In the genomic region with DNA sequence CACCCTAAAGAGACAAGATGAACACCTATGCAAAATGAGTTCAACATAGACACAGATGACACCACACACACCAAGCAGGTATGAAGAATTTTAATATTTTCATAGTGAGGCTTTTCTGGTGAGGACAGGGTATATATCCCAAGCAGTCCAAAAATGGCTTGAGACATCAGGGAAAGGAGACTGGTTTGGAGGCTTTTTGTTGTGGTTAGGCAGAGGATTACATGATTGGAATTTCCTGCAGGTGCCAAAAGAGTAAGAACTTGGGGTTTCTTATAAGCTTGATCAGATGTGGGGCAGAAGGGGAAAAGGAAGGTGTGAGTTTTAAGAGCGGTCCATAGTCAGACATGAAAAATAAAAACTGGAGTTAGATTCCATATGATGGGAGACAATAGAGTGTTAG, we compare ENCODE assay signal across 29 cellular contexts.
"Had no signal": no experiment of that assay in that cellular context is flagged by ENCODE, and none has a peak within 500 bp of the region (broad histone marks: within the 10 kb centered on the region; RNA-seq: fewer than 3 reads in every experiment).

No MANE protein-coding gene starts in this region.

- H3K4me3 Mint-ChIP-seq: natural killer cell; nephron; neural progenitor cell; stimulated activated effector memory CD8-positive, alpha-beta T cell treated with anti-CD3 and anti-CD28 coated beads, Interleukin-12 subunit alpha, Interleukin-12 subunit beta, amount 100 ng/mL, for 72 hours; stimulated activated naive B cell treated with anti-CD40 and anti-IgM and Interleukin-4, amounts not matched to agents 10 μg/mL and 1 μg/mL and 100 μg/mL, for 72 hours; stimulated activated naive CD8-positive, alpha-beta T cell treated with anti-CD3 and anti-CD28 coated beads, Interleukin-15, Interleukin-2, amounts not matched to agents 100 ng/mL and 50 ng/mL, for 24 hours; type B pancreatic cell had no signal

- H3K4me3 ChIP-seq: neural progenitor cell, ovary, psoas muscle, right lobe of liver, sigmoid colon, stomach, suprapubic skin, testis, tibial artery, transverse colon, upper lobe of right lung, uterus had no signal

- H3K79me2 ChIP-seq: parathyroid adenoma had no signal

- H3K27ac ChIP-seq: neural progenitor cell, ovary, parathyroid adenoma, psoas muscle, right lobe of liver, sigmoid colon, stomach, suprapubic skin, testis, tibial artery, transverse colon, upper lobe of right lung, uterus had no signal

- H3K27ac Mint-ChIP-seq: natural killer cell; nephron; neural progenitor cell; progenitor cell of endocrine pancreas; stimulated activated effector memory CD8-positive, alpha-beta T cell treated with anti-CD3 and anti-CD28 coated beads, Interleukin-12 subunit alpha, Interleukin-12 subunit beta, amount 100 ng/mL, for 72 hours; stimulated activated naive B cell treated with anti-CD40 and anti-IgM and Interleukin-4, amounts not matched to agents 10 μg/mL and 1 μg/mL and 100 μg/mL, for 72 hours; stimulated activated naive CD8-positive, alpha-beta T cell treated with anti-CD3 and anti-CD28 coated beads, Interleukin-15, Interleukin-2, amounts not matched to agents 100 ng/mL and 50 ng/mL, for 24 hours; type B pancreatic cell had no signal

- ATAC-seq: natural killer cell; psoas muscle; right cardiac atrium; right lobe of liver; stimulated activated effector memory CD8-positive, alpha-beta T cell treated with anti-CD3 and anti-CD28 coated beads, Interleukin-12 subunit alpha, Interleukin-12 subunit beta, amount 100 ng/mL, for 72 hours; stimulated activated naive B cell treated with anti-CD40 and anti-IgM and Interleukin-4, amounts not matched to agents 10 μg/mL and 1 μg/mL and 100 μg/mL, for 72 hours; upper lobe of right lung had no signal

- H3K4me1 Mint-ChIP-seq: natural killer cell; nephron; neural progenitor cell; stimulated activated effector memory CD8-positive, alpha-beta T cell treated with anti-CD3 and anti-CD28 coated beads, Interleukin-12 subunit alpha, Interleukin-12 subunit beta, amount 100 ng/mL, for 72 hours; stimulated activated naive B cell treated with anti-CD40 and anti-IgM and Interleukin-4, amounts not matched to agents 10 μg/mL and 1 μg/mL and 100 μg/mL, for 72 hours had no signal

- FAIRE-seq: small intestine had no signal

- H3K9ac ChIP-seq: neural progenitor cell, parathyroid adenoma had no signal

- DNase-seq: natural killer cell; occipital lobe; ovary; posterior cingulate gyrus; psoas muscle; right cardiac atrium; right lobe of liver; sigmoid colon; small intestine; stimulated activated CD4-positive, alpha-beta T cell treated with anti-CD3 and anti-CD28 coated beads, Interleukin-15, amount 100 ng/mL, for 24 hours; stimulated activated CD4-positive, alpha-beta T cell treated with anti-CD3 and anti-CD28 coated beads, Interleukin-2, amount 100 ng/mL, for 24 hours; stimulated activated CD4-positive, alpha-beta T cell treated with anti-CD3 and anti-CD28 coated beads, Interleukin-2, amount 100 ng/mL, for 48 hours; stimulated activated CD4-positive, alpha-beta T cell treated with anti-CD3 and anti-CD28 coated beads, Interleukin-4, amount 100 ng/mL, for 24 hours; stimulated activated naive B cell treated with anti-CD40 and anti-IgM and Interleukin-4, amounts not matched to agents 10 μg/mL and 1 μg/mL and 100 μg/mL, for 72 hours; stimulated activated naive CD4-positive, alpha-beta T cell treated with Interleukin-2 at 50 U/mL for 16 hours; stomach; testis; tibial artery; transverse colon; upper lobe of right lung; uterus had no signal

- H3K4me2 ChIP-seq: neural progenitor cell had no signal

- H3K9me3 Mint-ChIP-seq: nephron; neural progenitor cell; stimulated activated effector memory CD8-positive, alpha-beta T cell treated with anti-CD3 and anti-CD28 coated beads, Interleukin-12 subunit alpha, Interleukin-12 subunit beta, amount 100 ng/mL, for 72 hours; stimulated activated naive B cell treated with anti-CD40 and anti-IgM and Interleukin-4, amounts not matched to agents 10 μg/mL and 1 μg/mL and 100 μg/mL, for 72 hours; type B pancreatic cell had no signal

- H3K9me3 ChIP-seq: ovary, psoas muscle, sigmoid colon, stomach, suprapubic skin, testis, tibial artery, transverse colon, upper lobe of right lung, uterus had no signal

- H3K36me3 ChIP-seq: neural progenitor cell, ovary, right lobe of liver, sigmoid colon, stomach, suprapubic skin, tibial artery, transverse colon, upper lobe of right lung, uterus had no signal

- H3K27me3 ChIP-seq: neural progenitor cell, ovary, right lobe of liver, sigmoid colon, stomach, suprapubic skin, testis, tibial artery, transverse colon, upper lobe of right lung, uterus had no signal

- H3K36me3 Mint-ChIP-seq: natural killer cell; neural progenitor cell; stimulated activated effector memory CD8-positive, alpha-beta T cell treated with anti-CD3 and anti-CD28 coated beads, Interleukin-12 subunit alpha, Interleukin-12 subunit beta, amount 100 ng/mL, for 72 hours; stimulated activated naive B cell treated with anti-CD40 and anti-IgM and Interleukin-4, amounts not matched to agents 10 μg/mL and 1 μg/mL and 100 μg/mL, for 72 hours; type B pancreatic cell had no signal

- H3K27me3 Mint-ChIP-seq: progenitor cell of endocrine pancreas; stimulated activated naive B cell treated with anti-CD40 and anti-IgM and Interleukin-4, amounts not matched to agents 10 μg/mL and 1 μg/mL and 100 μg/mL, for 72 hours; stimulated activated naive CD8-positive, alpha-beta T cell treated with anti-CD3 and anti-CD28 coated beads, Interleukin-15, Interleukin-2, amounts not matched to agents 100 ng/mL and 50 ng/mL, for 24 hours; type B pancreatic cell had no signal

- H3K4me1 ChIP-seq: neural progenitor cell, parathyroid adenoma, psoas muscle, right lobe of liver, sigmoid colon, stomach, suprapubic skin, testis, transverse colon, upper lobe of right lung, uterus had no signal

- H2AFZ ChIP-seq: neural progenitor cell, parathyroid adenoma had no signal
